In genomic region chr7:12434012-12434642, GRCh38 we compare ENCODE assay signal across 12 cellular contexts. TPM values are rescaled to one million over a fixed set of nuclear protein-coding genes. Genes with fewer than 3 reads are reported as not detected.
A peak's percentile ranks its signal among the peaks of the same experiment; 100 is the strongest.
DNase-seq lines count a peak whose midpoint lies in the region; ATAC-seq, FAIRE-seq and TF ChIP-seq lines count a peak whose summit lies in the region.
"Had no signal": no experiment of that assay in that cellular context is flagged by ENCODE, and none has a peak within 500 bp of the region (broad histone marks: within the 10 kb centered on the region; RNA-seq: fewer than 3 reads in every experiment).

No MANE protein-coding gene starts in this region.

- no peaks in the 10 kb centered on the region for H4K20me1 ChIP-seq in GM12878 (ENCODE audit: control insufficient read depth, insufficient read depth)

- intact Hi-C loops in GM12878 (cut with micrococcal nuclease; ENCODE audit: unreplicated experiment), result loop anchor here (10.0 kb wide), 1 partner anchor 61 kb away; no protein-coding TSS in a partner anchor
- intact Hi-C loops in psoas muscle (cut with DNase I), result no loop called here
- intact Hi-C loops in thyroid gland (cut with DNase I), result no loop called here

- 0 out of 2 replicates have a peak, but pooled peaks have one; percentile 23 for TF ChIP-seq RAD21 in GM12878 (IDR thresholded peaks at IDR 0.05; ENCODE audit: insufficient read depth, low read depth, low read length)

- no peak overlapping the region for H3K18ac ChIP-seq in neuronal stem cell (ENCODE audit: low read length)

- SMC1A ChIA-PET in GM12878 (lab: Charles Lee; ENCODE audit: uncharacterized antibody, unreplicated experiment), result no interaction called here

- H3K79me2 ChIP-seq in GM12878 (ENCODE audit: control insufficient read depth, insufficient read depth, low read length), result no peaks in the 10 kb centered on the region

- H3K4me2 ChIP-seq in GM12878 (ENCODE audit: control insufficient read depth, insufficient read depth) (no peak overlapping the region), neuronal stem cell (ENCODE audit: insufficient read depth, low read length, poor library complexity, severe bottlenecking) (no peak overlapping the region)

- H2AK5ac ChIP-seq in neuronal stem cell (ENCODE audit: low read depth, low read length), result no peak overlapping the region

- RAD21 ChIA-PET in GM12878 (lab: Charles Lee; ENCODE audit: unreplicated experiment), result interaction anchor here (1.0 to 1.1 kb wide), 2 partner anchors 56 to 61 kb away, joined by 3 to 6 read pairs; no protein-coding TSS in a partner anchor

- no peak overlapping the region for H3K9ac ChIP-seq in GM12878 (ENCODE audit: control insufficient read depth, insufficient read depth, low read length)
- H3K9ac ChIP-seq in neuronal stem cell (ENCODE audit: low read depth, low read length, poor library complexity), result no peak overlapping the region

- DNase-seq in NCI-H2171 treated with DMSO at 0.1 percent for 48 hours (lab: John Stamatoyannopoulos, UW) (peak; percentile 8), NCI-H2171 (lab: John Stamatoyannopoulos, UW) (no peak), GM12878 (ENCODE audit: low read depth, low spot score) (no peak), psoas muscle (no peak), neuronal stem cell (ENCODE audit: low spot score) (no peak), thyroid gland (no peak), urothelium cell line (ENCODE audit: low spot score) (no peak)
- DNase-seq: CD4-positive, alpha-beta memory T cell; erythroblast; H7 had no signal

- no peak overlapping the region for H2BK12ac ChIP-seq in neuronal stem cell (ENCODE audit: low read length)

- H3K4me3 ChIP-seq in GM12878 (no peak overlapping the region), psoas muscle (no peak overlapping the region), neuronal stem cell (ENCODE audit: low read length in 2 of 2) (no peak overlapping the region), thyroid gland (replicated peaks in 1 of 3) (no peak overlapping the region)

- POLR2A ChIA-PET in GM12878 (lab: Charles Lee), result no interaction called here

- no peaks in the 10 kb centered on the region for H3K36me3 ChIP-seq in GM12878 (ENCODE audit: control insufficient read depth in 2 of 2, insufficient read depth in 2 of 2, low read length in 1 of 2)
- H3K36me3 ChIP-seq in psoas muscle (ENCODE audit: insufficient read depth in 1 of 2, low read depth in 1 of 2), result no peaks in the 10 kb centered on the region
- no peaks in the 10 kb centered on the region for H3K36me3 ChIP-seq in neuronal stem cell (replicated peaks in 1 of 2; ENCODE audit: control insufficient read depth in 2 of 2, insufficient read depth in 2 of 2, low read length in 2 of 2)
- H3K36me3 ChIP-seq in thyroid gland, result no peaks in the 10 kb centered on the region
- H3K36me3 ChIP-seq: neutrophil had no signal

- H4K91ac ChIP-seq in neuronal stem cell (ENCODE audit: low read depth, low read length, poor library complexity), result no peak overlapping the region

- no peak overlapping the region for H3K23ac ChIP-seq in neuronal stem cell (ENCODE audit: low read depth, low read length, poor library complexity)

- H2AFZ ChIP-seq in GM12878 (ENCODE audit: control insufficient read depth, low read depth, low read length), result no peak overlapping the region
- H2AFZ ChIP-seq in neuronal stem cell (ENCODE audit: low read length), result no peak overlapping the region

- TF ChIP-seq EP300 in GM12878 (IDR thresholded peaks at IDR 0.05; ENCODE audit: borderline replicate concordance in 1 of 2, control insufficient read depth in 1 of 2, low read depth in 2 of 2, low read length in 2 of 2), result no peak

- CTCF ChIA-PET in GM12878 (lab: Yijun Ruan, JAX), result interaction anchor here (1.0 to 1.8 kb wide), 9 partner anchors 13 to 132 kb away, joined by 3 to 16 read pairs (median 5); no protein-coding TSS in a partner anchor

- TF ChIP-seq POLR2A in GM12878 (IDR thresholded peaks at IDR 0.05; ENCODE audit: low read depth, low read length), result no peak
- no peak for TF ChIP-seq POLR2A in thyroid gland (IDR thresholded peaks at IDR 0.05)

- ATAC-seq in HG03520 (IDR thresholded peaks at IDR 0.05; ENCODE audit: unreplicated experiment) (peak; percentile 49), GM12878 (peak; percentile 52), psoas muscle (no peak)

- no peaks in the 10 kb centered on the region for H3K27me3 ChIP-seq in GM12878 (replicated peaks in 1 of 2; ENCODE audit: control insufficient read depth in 2 of 2, insufficient read depth in 2 of 2, low read length in 1 of 2)
- H3K27me3 ChIP-seq in psoas muscle (ENCODE audit: insufficient read depth in 3 of 3, low read length in 2 of 3), result no peaks in the 10 kb centered on the region
- no peaks in the 10 kb centered on the region for H3K27me3 ChIP-seq in neuronal stem cell (ENCODE audit: control insufficient read depth in 3 of 3, insufficient read depth in 3 of 3, low read depth in 1 of 3, low read length in 3 of 3)
- no peaks in the 10 kb centered on the region for H3K27me3 ChIP-seq in thyroid gland
- H3K27me3 ChIP-seq: neutrophil had no signal

- H3K4me1 ChIP-seq in GM12878 (ENCODE audit: control insufficient read depth, insufficient read depth, low read length) (no peaks in the 10 kb centered on the region), psoas muscle (no peaks in the 10 kb centered on the region), neuronal stem cell (ENCODE audit: control insufficient read depth in 2 of 2, insufficient read depth in 1 of 2, low read depth in 1 of 2, low read length in 2 of 2) (peaks cover 0 to 4% of the 10 kb centered on the region in 2 donors), thyroid gland (no peaks in the 10 kb centered on the region)

- in situ Hi-C loops in GM12878 (cut with MboI), result no loop called here

- no peak overlapping the region for H2BK15ac ChIP-seq in neuronal stem cell (ENCODE audit: low read length)

- TF ChIP-seq CTCF in GM12878 (IDR thresholded peaks at IDR 0.05 in 2 of 3, conservative IDR thresholded peaks at IDR 0.05 in 1 of 3; ENCODE audit: control insufficient read depth in 2 of 3, extremely low read depth in 1 of 3, insufficient read depth in 1 of 3, low read depth in 3 of 3, low read length in 3 of 3) (peak in 2 of 3 experiments; percentile 33 to 42; a peak in 4 of 6 replicates), psoas muscle (IDR thresholded peaks at IDR 0.05) (peak; percentile 10), thyroid gland (IDR thresholded peaks at IDR 0.05) (peak in 3 of 6 experiments; percentile 47 to 58 (median 55))

- H3K79me1 ChIP-seq in neuronal stem cell (ENCODE audit: low read depth, low read length), result no peaks in the 10 kb centered on the region

- no peak overlapping the region for H2BK120ac ChIP-seq in neuronal stem cell (ENCODE audit: low read depth, low read length)

- no peak overlapping the region for H3K27ac ChIP-seq in GM12878 (ENCODE audit: control insufficient read depth, insufficient read depth)
- H3K27ac ChIP-seq in psoas muscle, result no peak overlapping the region
- H3K27ac ChIP-seq in neuronal stem cell (replicated peaks; ENCODE audit: low read length), result no peak overlapping the region
- no peak overlapping the region for H3K27ac ChIP-seq in thyroid gland
- H3K27ac ChIP-seq: neutrophil had no signal

- H4K8ac ChIP-seq in neuronal stem cell (ENCODE audit: low read depth, low read length), result no peak overlapping the region

- FAIRE-seq in GM12878 (lab: Jason Lieb, UNC) (no peak), urothelium cell line (lab: Jason Lieb, UNC) (no peak)

- H3K9me3 ChIP-seq in GM12878 (replicated peaks; ENCODE audit: control insufficient read depth, insufficient read depth, low read length), result no peaks in the 10 kb centered on the region
- H3K9me3 ChIP-seq in psoas muscle, result no peaks in the 10 kb centered on the region
- no peaks in the 10 kb centered on the region for H3K9me3 ChIP-seq in neuronal stem cell (replicated peaks in 1 of 2; ENCODE audit: control insufficient read depth in 2 of 2, insufficient read depth in 1 of 2, low read depth in 1 of 2, low read length in 2 of 2)
- no peaks in the 10 kb centered on the region for H3K9me3 ChIP-seq in thyroid gland
- H3K9me3 ChIP-seq: neutrophil had no signal

- BruUV-seq in GM12878 (replicated peaks; lab: Mats Ljungman, UMichigan), result no TSS peak

- no peak overlapping the region for H2BK5ac ChIP-seq in neuronal stem cell (ENCODE audit: low read length)

- no peak overlapping the region for H3K14ac ChIP-seq in neuronal stem cell (ENCODE audit: low read length)

- H3K4ac ChIP-seq in neuronal stem cell (ENCODE audit: low read length), result no peak overlapping the region

TF ChIP-seq in GM12878, 131 proteins besides CTCF, POLR2A, EP300 and RAD21 (continues in another document):
- no peak for TF ChIP-seq MLLT1 (IDR thresholded peaks at IDR 0.05)

RNA-seq across cellular contexts. Expression of gene VWDE, which starts 30.5 kb away (rescaled TPM):
- 0.27 TPM in 2 replicates for total RNA-seq in GM12878 (2013; cell fraction: nucleolus; rRNA removed)
- total RNA-seq in GM12878 (2014; rRNA removed) (1.9 and 2.9 TPM in 2 replicates), GM12878 (2014; rRNA removed; fragmentation: Illumina TruSeq; extraction: Trizol) (2.1 and 2.3 TPM in 2 replicates), GM12878 (2021) (0.74 and 1.5 TPM in 2 replicates), psoas muscle (under 1 TPM in 1 of 4 donors, not detected in 3; 0.05 TPM), thyroid gland (10 to 100 TPM in 2 of 4 donors, 1 to 10 TPM in 2; 2.7 to 15.1 (median 9.7) TPM)
- not detected for polyA plus RNA-seq in GM12878 (2011; ENCODE audit: low read depth)
- polyA plus RNA-seq in GM12878 (2011; rRNA removed) (0.75 and 1.2 TPM in 2 replicates), GM12878 (2014; fragmentation: Illumina TruSeq; extraction: Trizol) (1.2 and 1.5 TPM in 2 replicates), GM12878 (2014; fragmentation: Nextera tagmentation; extraction: Ambion mirVana) (1 to 10 TPM; 1.1 to 1.8 TPM), GM12878 (2014; rRNA removed) (0.52 and 0.96 TPM in 2 replicates), GM12878 (2016; fragmentation: Nextera tagmentation; extraction: Ambion mirVana) (1 to 10 TPM; 1.1 to 1.7 TPM), psoas muscle (not detected)
- polyA plus RNA-seq in GM12878 (2011; cell fraction: cytosol; rRNA removed), result 0.19 and 0.20 TPM in 2 replicates
- 1.7 and 2.2 TPM in 2 replicates for polyA plus RNA-seq in GM12878 (2011; cell fraction: nucleus; rRNA removed)
- polyA plus RNA-seq in GM12878 (2012), result 0.14 and 0.17 TPM in 2 replicates
- polyA minus RNA-seq in GM12878 (2011; rRNA and poly(A)+ RNA removed), result 0.88 and 1.0 TPM in 2 replicates
- 0.21 and 0.27 TPM in 2 replicates for polyA minus RNA-seq in GM12878 (2011; cell fraction: cytosol; rRNA and poly(A)+ RNA removed)
- polyA minus RNA-seq in GM12878 (2011; cell fraction: nucleus; rRNA and poly(A)+ RNA removed), result 1.4 and 1.8 TPM in 2 replicates
- polyA plus RNA-seq in neuronal stem cell (2013, experiment 1 of 2), result 2.5 TPM
- 2.4 TPM for polyA plus RNA-seq in neuronal stem cell (2013, experiment 2 of 2)

Comparison
In these comparisons a context has a peak if more than half of its experiments do, and no peak if none do; other contexts are left out.
1. ATAC-seq: peak in HG03520 (single experiment) and GM12878 (single experiment); none in psoas muscle (0 of 4).